24 cellular contexts compared by ENCODE assay signal in genomic region chr1:109950509-109950908, GRCh38.
"Had no signal": no experiment of that assay in that cellular context is flagged by ENCODE, and none has a peak within 500 bp of the region (broad histone marks: within the 10 kb centered on the region; RNA-seq: fewer than 3 reads in every experiment).

No MANE protein-coding gene starts in this region.

- H3K9me3 Mint-ChIP-seq: dendritic cell treated with granulocyte-macrophage colony-stimulating factor and Interleukin-4, amounts not matched to agents 40 ng/mL and 50 ng/mL, for 4 days; endodermal cell; nephron had no signal

- H3K36me3 Mint-ChIP-seq: naive B cell had no signal

- H3K4me2 ChIP-seq: hepatocyte had no signal

- H2AFZ ChIP-seq: hepatocyte had no signal

- DNase-seq: endodermal cell; erythroblast; head of caudate nucleus; kidney; left cardiac atrium; left ventricle myocardium superior; mesendoderm; naive B cell; posterior cingulate gyrus; stimulated activated CD4-positive, alpha-beta T cell treated with anti-CD3 and anti-CD28 coated beads, Interleukin-2, amount 100 ng/mL, for 24 hours; stimulated activated naive CD4-positive, alpha-beta T cell treated with Interleukin-2 at 50 U/mL for 16 hours; thyroid gland; upper lobe of left lung; uterus had no signal

- FAIRE-seq: colon, endothelial cell of umbilical vein, kidney had no signal

- H3K79me2 ChIP-seq: hepatocyte had no signal

- H3K4me1 ChIP-seq: uterus had no signal

- H3K27me3 ChIP-seq: hepatocyte, neutrophil, suprapubic skin, thyroid gland, upper lobe of left lung, uterus had no signal

- H3K27ac Mint-ChIP-seq: dendritic cell treated with granulocyte-macrophage colony-stimulating factor and Interleukin-4, amounts not matched to agents 40 ng/mL and 50 ng/mL, for 4 days; endodermal cell; naive B cell had no signal

- ATAC-seq: left cardiac atrium, left ventricle myocardium superior, sciatic nerve had no signal

- H3K4me1 Mint-ChIP-seq: naive B cell, nephron had no signal

- H3K36me3 ChIP-seq: neutrophil, suprapubic skin, thyroid gland, upper lobe of left lung, uterus had no signal

- H3K27ac ChIP-seq: hepatocyte, neutrophil, skin epidermis, suprapubic skin, thyroid gland, upper lobe of left lung, uterus had no signal

- H3K4me3 ChIP-seq: hepatocyte, lung, skin epidermis, suprapubic skin, thyroid gland, upper lobe of left lung, uterus had no signal

- H3K9me3 ChIP-seq: neutrophil, suprapubic skin, thyroid gland, upper lobe of left lung, uterus had no signal

- H3K4me3 Mint-ChIP-seq: dendritic cell treated with granulocyte-macrophage colony-stimulating factor and Interleukin-4, amounts not matched to agents 40 ng/mL and 50 ng/mL, for 4 days; endodermal cell; naive B cell; nephron had no signal
